In genomic region chr16:11136600-11136999, GRCh38 we compare ENCODE assay signal across 12 cellular contexts.
DNase-seq lines count a peak whose midpoint lies in the region; ATAC-seq and TF ChIP-seq lines count a peak whose summit lies in the region.
"Had no signal": no experiment of that assay in that cellular context is flagged by ENCODE, and none has a peak within 500 bp of the region (broad histone marks: within the 10 kb centered on the region; RNA-seq: fewer than 3 reads in every experiment).

No MANE protein-coding gene starts in this region.

- H3K9me3 ChIP-seq in HCT116 (ENCODE audit: control insufficient read depth in 1 of 2, insufficient read depth in 1 of 2, low read depth in 1 of 2, low read length in 2 of 2) (no peaks in the 10 kb centered on the region), trophoblast cell (ENCODE audit: insufficient read depth, low read depth, low read length) (no peaks in the 10 kb centered on the region)
- H3K9me3 ChIP-seq: transverse colon had no signal

- H3K4me1 Mint-ChIP-seq in dendritic cell treated with granulocyte-macrophage colony-stimulating factor and Interleukin-4, amounts not matched to agents 40 ng/mL and 50 ng/mL, for 4 days (ENCODE audit: low read depth) = peaks cover 81% of the 10 kb centered on the region

- H3K79me1 ChIP-seq in trophoblast cell (ENCODE audit: low read length) = peaks cover 25% of the 10 kb centered on the region

- intact Hi-C loops in HCT116 (cut with micrococcal nuclease) = no loop called here
- intact Hi-C loops in dendritic cell treated with granulocyte-macrophage colony-stimulating factor and Interleukin-4, amounts not matched to agents 40 ng/mL and 50 ng/mL, for 4 days (cut with micrococcal nuclease) = loop anchor here (5.0 to 10.0 kb wide), 2 partner anchors 41 to 118 kb away; partner anchors contain the start of gene SOCS1

- H2BK5ac ChIP-seq in trophoblast cell (ENCODE audit: low read depth, low read length, poor library complexity) = no peak overlapping the region

- no peak overlapping the region for H4K12ac ChIP-seq in trophoblast cell (ENCODE audit: low read depth, low read length)

- DNase-seq in HCT116 (ENCODE audit: low read depth, low spot score) (no peak), NCI-H510A treated with DMSO at 0.1 percent for 48 hours (lab: John Stamatoyannopoulos, UW) (peak; percentile 49), trophoblast cell (no peak), pons (ENCODE audit: low spot score) (no peak), cerebellar nuclear complex (lab: John Stamatoyannopoulos, UW) (no peak), NCI-H2107 treated with DMSO at 0.1 percent for 48 hours (lab: John Stamatoyannopoulos, UW; ENCODE audit: unreplicated experiment) (no peak)
- DNase-seq: activated CD4-positive, alpha-beta T cell treated with anti-CD3 and anti-CD28 coated beads for 36 hours; natural killer cell; stimulated activated CD4-positive, alpha-beta T cell treated with anti-CD3 and anti-CD28 coated beads, Interleukin-4, amount 100 ng/mL, for 4 hours; transverse colon had no signal

- no peak overlapping the region for H3K4me3 Mint-ChIP-seq in dendritic cell treated with granulocyte-macrophage colony-stimulating factor and Interleukin-4, amounts not matched to agents 40 ng/mL and 50 ng/mL, for 4 days
- H3K4me3 Mint-ChIP-seq: activated CD4-positive, alpha-beta T cell treated with anti-CD3 and anti-CD28 coated beads for 36 hours; natural killer cell had no signal

- H3K4me2 ChIP-seq in HCT116 (ENCODE audit: low read length) (peak overlapping the region; percentile 66), trophoblast cell (ENCODE audit: low read length) (no peak overlapping the region)

- RAD21 ChIA-PET in HCT116 (lab: Charles Lee; ENCODE audit: low non-redundant PET in 1 of 2, low total read pairs in 2 of 2, uncharacterized antibody in 2 of 2, unreplicated experiment in 2 of 2) = interaction anchor here in 1 of 2 experiments (0.7 kb wide), 1 partner anchor 119 kb away, joined by 5 read pairs; no protein-coding TSS in a partner anchor

- H3K36me3 ChIP-seq in HCT116 (ENCODE audit: control insufficient read depth in 1 of 2, insufficient read depth in 2 of 2, low read length in 2 of 2) (no peaks in the 10 kb centered on the region), trophoblast cell (ENCODE audit: control insufficient read depth in 1 of 2, insufficient read depth in 2 of 2, low read length in 2 of 2) (no peaks in the 10 kb centered on the region)
- H3K36me3 ChIP-seq: transverse colon had no signal

- TF ChIP-seq CTCF in HCT116 (IDR thresholded peaks at IDR 0.05 in 2 of 3, conservative IDR thresholded peaks at IDR 0.05 in 1 of 3; ENCODE audit: borderline replicate concordance in 1 of 3, insufficient read depth in 1 of 3, low read depth in 2 of 3, low read length in 2 of 3) = no peak

- H3K27me3 Mint-ChIP-seq in dendritic cell treated with granulocyte-macrophage colony-stimulating factor and Interleukin-4, amounts not matched to agents 40 ng/mL and 50 ng/mL, for 4 days = no peaks in the 10 kb centered on the region
- H3K27me3 Mint-ChIP-seq: activated CD4-positive, alpha-beta T cell treated with anti-CD3 and anti-CD28 coated beads for 36 hours had no signal

- peaks cover 48% of the 10 kb centered on the region for H3K36me3 Mint-ChIP-seq in dendritic cell treated with granulocyte-macrophage colony-stimulating factor and Interleukin-4, amounts not matched to agents 40 ng/mL and 50 ng/mL, for 4 days (ENCODE audit: low read depth)
- H3K36me3 Mint-ChIP-seq: natural killer cell had no signal

- no peak overlapping the region for H4K91ac ChIP-seq in trophoblast cell (ENCODE audit: low read depth, low read length)

- H2AK5ac ChIP-seq in trophoblast cell (ENCODE audit: low read length) = peak overlapping the region; percentile 11

- no peak overlapping the region for H3K23ac ChIP-seq in trophoblast cell (ENCODE audit: low read length)

- H3K4ac ChIP-seq in trophoblast cell (ENCODE audit: low read depth, low read length) = no peak overlapping the region

- peak; percentile 29 for ATAC-seq in HCT116
- ATAC-seq in HG02588 (IDR thresholded peaks at IDR 0.05; ENCODE audit: unreplicated experiment) = no peak
- ATAC-seq: activated CD4-positive, alpha-beta T cell treated with anti-CD3 and anti-CD28 coated beads for 36 hours; natural killer cell had no signal

- H3K27ac Mint-ChIP-seq in dendritic cell treated with granulocyte-macrophage colony-stimulating factor and Interleukin-4, amounts not matched to agents 40 ng/mL and 50 ng/mL, for 4 days = peak overlapping the region; percentile 97
- H3K27ac Mint-ChIP-seq: activated CD4-positive, alpha-beta T cell treated with anti-CD3 and anti-CD28 coated beads for 36 hours; natural killer cell had no signal

- H4K20me1 ChIP-seq in HCT116 (ENCODE audit: insufficient read depth) = no peaks in the 10 kb centered on the region

- no peaks in the 10 kb centered on the region for H3K9me2 ChIP-seq in HCT116 (ENCODE audit: insufficient read depth)

- no TSS peak for BruUV-seq in HCT116 (replicated peaks; lab: Mats Ljungman, UMichigan)

- peak overlapping the region; percentile 1 for H2BK12ac ChIP-seq in trophoblast cell (ENCODE audit: low read length)

- no peak overlapping the region for H2BK120ac ChIP-seq in trophoblast cell (ENCODE audit: insufficient read depth, low read length, poor library complexity)

- no peaks in the 10 kb centered on the region for H3K27me3 ChIP-seq in HCT116 (ENCODE audit: insufficient read depth, low read length)
- H3K27me3 ChIP-seq in trophoblast cell (ENCODE audit: insufficient read depth, low read length) = no peaks in the 10 kb centered on the region
- H3K27me3 ChIP-seq: transverse colon had no signal

- H3K4me3 ChIP-seq in HCT116 (replicated peaks in 1 of 2; ENCODE audit: low read depth in 1 of 2, low read length in 2 of 2) = no peak overlapping the region
- H3K4me3 ChIP-seq in trophoblast cell (ENCODE audit: low read depth, low read length) = no peak overlapping the region
- H3K4me3 ChIP-seq: transverse colon had no signal

- peaks cover 69 to 88% of the 10 kb centered on the region in 2 experiments for H3K4me1 ChIP-seq in HCT116 (ENCODE audit: control insufficient read depth in 1 of 2, insufficient read depth in 2 of 2, low read length in 2 of 2)
- peaks cover 42 to 46% of the 10 kb centered on the region in 2 experiments for H3K4me1 ChIP-seq in trophoblast cell (ENCODE audit: control insufficient read depth in 1 of 2, insufficient read depth in 2 of 2, low read length in 2 of 2)

- H3K9me3 Mint-ChIP-seq in dendritic cell treated with granulocyte-macrophage colony-stimulating factor and Interleukin-4, amounts not matched to agents 40 ng/mL and 50 ng/mL, for 4 days = no peaks in the 10 kb centered on the region
- H3K9me3 Mint-ChIP-seq: natural killer cell had no signal

- no CpG with 5 or more reads among the region's 7 CpGs for WGBS in trophoblast cell (ENCODE audit: extremely low coverage, insufficient coverage, insufficient read length)

- TF ChIP-seq RAD21 in HCT116 (IDR thresholded peaks at IDR 0.05; ENCODE audit: low read depth) = no peak

- TF ChIP-seq POLR2A in HCT116 (IDR thresholded peaks at IDR 0.05; ENCODE audit: borderline replicate concordance, extremely low read depth, insufficient read depth, insufficient read length) = no peak

- POLR2A ChIA-PET in HCT116 (lab: Charles Lee) = interaction anchor here (0.9 kb wide), 1 partner anchor 119 kb away, joined by 3 read pairs; the partner anchor contains the start of gene SOCS1

- H3K27ac ChIP-seq in HCT116 (ENCODE audit: low read depth, low read length) (no peak overlapping the region; the same call in 1 of the 2 replicates), trophoblast cell (ENCODE audit: low read depth, low read length) (no peak overlapping the region)
- H3K27ac ChIP-seq: transverse colon had no signal

- CTCF ChIA-PET in HCT116 (lab: Charles Lee) = no interaction called here

- H3K18ac ChIP-seq in trophoblast cell (ENCODE audit: low read length) = no peak overlapping the region

- H3K79me2 ChIP-seq in HCT116 (ENCODE audit: insufficient read depth, low read length) (no peaks in the 10 kb centered on the region), trophoblast cell (ENCODE audit: control insufficient read depth, insufficient read depth, low read length, poor library complexity) (peaks cover 4% of the 10 kb centered on the region)

- H3K9ac ChIP-seq in HCT116 (ENCODE audit: low read length) (no peak overlapping the region), trophoblast cell (ENCODE audit: low read length) (no peak overlapping the region)

- H4K8ac ChIP-seq in trophoblast cell (ENCODE audit: low read depth, low read length) = no peak overlapping the region

- H2AFZ ChIP-seq in HCT116 (ENCODE audit: low read depth, low read length, poor library complexity, severe bottlenecking) = no peak overlapping the region
- H2AFZ ChIP-seq in trophoblast cell (ENCODE audit: insufficient read depth, low read length, poor library complexity) = no peak overlapping the region

- peak overlapping the region; percentile 0 for H3K14ac ChIP-seq in trophoblast cell (ENCODE audit: low read length)

TF ChIP-seq in HCT116, 20 proteins besides CTCF, POLR2A, EP300 and RAD21:
- no peak for TF ChIP-seq ZFX (IDR thresholded peaks at IDR 0.05)
- no peak for TF ChIP-seq SIN3A (IDR thresholded peaks at IDR 0.05; ENCODE audit: low read depth)
- no peak for TF ChIP-seq EZH2 (IDR thresholded peaks at IDR 0.05)
- peak; percentile 13; the same call in 1 of the 2 replicates for TF ChIP-seq SP1 (IDR thresholded peaks at IDR 0.05; ENCODE audit: low read depth)
- no peak for TF ChIP-seq CEBPB (IDR thresholded peaks at IDR 0.05; ENCODE audit: low read depth)
- no peak for TF ChIP-seq FOSL1 (IDR thresholded peaks at IDR 0.05; ENCODE audit: low read depth)
- TF ChIP-seq, protein P1, sequence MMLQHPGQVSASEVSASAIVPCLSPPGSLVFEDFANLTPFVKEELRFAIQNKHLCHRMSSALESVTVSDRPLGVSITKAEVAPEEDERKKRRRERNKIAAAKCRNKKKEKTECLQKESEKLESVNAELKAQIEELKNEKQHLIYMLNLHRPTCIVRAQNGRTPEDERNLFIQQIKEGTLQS (IDR thresholded peaks at IDR 0.05) = no peak
- no peak for TF ChIP-seq EZH2phosphoT487 (IDR thresholded peaks at IDR 0.05; ENCODE audit: borderline replicate concordance)
